In the genomic region with DNA sequence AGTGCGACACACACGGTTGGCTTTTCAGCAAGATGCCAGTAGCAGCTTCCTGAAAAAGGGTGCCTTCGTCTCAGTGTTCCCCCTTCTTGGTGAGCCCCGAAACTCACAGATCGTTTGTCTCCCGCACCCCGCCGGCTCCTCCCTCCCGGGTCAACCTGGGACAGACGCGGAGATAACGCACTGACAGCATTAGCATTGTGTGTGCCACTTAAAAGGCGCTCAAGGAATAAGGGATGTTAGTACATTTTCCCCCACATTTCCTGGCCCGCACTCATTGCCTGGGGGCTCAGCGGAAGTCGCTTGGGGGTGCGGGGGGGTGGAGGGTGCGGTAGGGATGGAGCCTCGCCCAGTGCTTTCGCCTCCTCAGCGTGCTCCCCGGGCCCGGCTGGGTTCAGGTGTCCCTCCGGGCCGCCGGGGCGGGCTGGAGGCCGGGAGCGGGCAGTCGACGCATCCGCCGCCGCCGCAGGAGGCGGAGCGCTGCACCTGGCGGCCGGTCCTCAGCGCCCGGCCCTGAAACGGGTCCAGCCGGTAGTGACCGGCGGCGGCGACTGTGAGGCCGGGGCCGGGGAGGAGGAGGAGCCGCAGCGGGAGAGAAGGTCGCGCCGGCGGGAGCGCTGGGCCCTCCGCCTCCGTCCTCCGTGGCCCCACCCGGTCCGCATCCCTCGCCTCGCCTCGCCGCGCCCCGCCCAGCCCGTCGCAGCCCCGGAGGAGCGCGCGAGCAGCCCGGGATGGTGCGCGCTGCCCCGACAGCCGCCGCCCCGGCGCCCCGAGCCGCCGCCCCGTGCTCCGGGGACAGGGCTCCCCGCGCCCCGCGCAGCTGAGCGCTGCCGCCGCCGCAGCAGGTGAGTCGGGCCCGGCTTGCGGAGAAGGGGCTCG, we compare ENCODE assay signal across 8 cellular contexts. TPM values are rescaled to one million over a fixed set of nuclear protein-coding genes. Genes with fewer than 3 reads are reported as not detected.
A peak's percentile ranks its signal among the peaks of the same experiment; 100 is the strongest.
DNase-seq lines count a peak whose midpoint lies in the region; ATAC-seq and TF ChIP-seq lines count a peak whose summit lies in the region.

MFSD6 (plus strand) TSS at position 694 of the 876 bp plus-strand sequence. CDS start 27,675 bp downstream, outside the sequence.

- H3K36me3 ChIP-seq in Karpas-422 (ENCODE audit: insufficient read depth, low read length): no peaks in the 10 kb centered on the region; the same call in 1 of the 2 replicates
- no peaks in the 10 kb centered on the region for H3K36me3 ChIP-seq in WERI-Rb-1
- H3K36me3 ChIP-seq in breast epithelium: no peaks in the 10 kb centered on the region

- ATAC-seq in GM21717 (IDR thresholded peaks at IDR 0.05; ENCODE audit: unreplicated experiment): peak; percentile 57

- no peaks in the 10 kb centered on the region for H4K20me1 ChIP-seq in Karpas-422 (ENCODE audit: insufficient read depth, low read depth, low read length)

- no peak for TF ChIP-seq POLR2A in breast epithelium (IDR thresholded peaks at IDR 0.05)

- peak within 1 kb of the TSS; percentile 94 for H3K4me2 ChIP-seq in Karpas-422 (ENCODE audit: low read depth, low read length, poor library complexity, severe bottlenecking)

- TF ChIP-seq CTCF in WERI-Rb-1 (IDR thresholded peaks at IDR 0.05; ENCODE audit: low read depth, low read length) (no peak), breast epithelium (IDR thresholded peaks at IDR 0.05) (no peak)

- DNase-seq in EH (ENCODE audit: low read depth): peak; percentile 40
- peak; percentile 77 for DNase-seq in Karpas-422
- DNase-seq in WERI-Rb-1: peak; percentile 49
- DNase-seq in breast epithelium (ENCODE audit: low spot score in 2 of 2): peak; percentile 44 to 64
- DNase-seq in kidney glomerular epithelial cell (lab: John Stamatoyannopoulos, UW): peak; percentile 19
- DNase-seq in stimulated activated CD4-positive, alpha-beta T cell treated with anti-CD3 and anti-CD28 coated beads, Interleukin-1b, Interleukin-23, amount 100 ng/mL, for 1 hour (ENCODE audit: low read depth in 2 of 2): peak; percentile 13 to 31
- DNase-seq in H4 (ENCODE audit: low spot score): no peak

- H3K4me3 ChIP-seq in Karpas-422 (ENCODE audit: low read length) (peak within 1 kb of the TSS; percentile 78), WERI-Rb-1 (ENCODE audit: low read depth, low read length) (peak within 1 kb of the TSS; percentile 70), breast epithelium (peak within 1 kb of the TSS; percentile 80 to 98 (median 85))

- H3K9ac ChIP-seq in Karpas-422 (ENCODE audit: low read length): peak within 1 kb of the TSS; percentile 94

- no peaks in the 10 kb centered on the region for H3K9me3 ChIP-seq in Karpas-422 (ENCODE audit: low read length)
- no peaks in the 10 kb centered on the region for H3K9me3 ChIP-seq in WERI-Rb-1 (ENCODE audit: severe bottlenecking)
- no peaks in the 10 kb centered on the region for H3K9me3 ChIP-seq in breast epithelium

- intact Hi-C loops in breast epithelium (cut with DNase I; ENCODE audit: low total_unique reads): loop anchor here (10.0 kb wide), 1 partner anchor 77 kb away; no protein-coding TSS in a partner anchor

- no peaks in the 10 kb centered on the region for H3K9me2 ChIP-seq in Karpas-422 (replicated peaks; ENCODE audit: insufficient read depth, low read length)

- H3K4me1 ChIP-seq in Karpas-422 (ENCODE audit: low read length) (peaks cover 38% of the 10 kb centered on the region), breast epithelium (peaks cover 0 to 3% of the 10 kb centered on the region in 2 donors)

- peak within 1 kb of the TSS; percentile 84 for H2AFZ ChIP-seq in Karpas-422 (ENCODE audit: low read length)

- peak within 1 kb of the TSS; percentile 75 for H3K27ac ChIP-seq in Karpas-422 (ENCODE audit: low read length)
- peak within 1 kb of the TSS; percentile 66 for H3K27ac ChIP-seq in WERI-Rb-1
- H3K27ac ChIP-seq in breast epithelium: peak within 1 kb of the TSS; percentile 97 to 99

- H3K27me3 ChIP-seq in Karpas-422 (ENCODE audit: low read length) (no peaks in the 10 kb centered on the region), WERI-Rb-1 (ENCODE audit: insufficient read depth, low read depth, severe bottlenecking) (no peaks in the 10 kb centered on the region), breast epithelium (no peaks in the 10 kb centered on the region)

- H3K79me2 ChIP-seq in Karpas-422 (ENCODE audit: low read length): peaks cover 36% of the 10 kb centered on the region

RNA-seq across cellular contexts. Expression of gene MFSD6, which starts in this region (rescaled TPM):
- total RNA-seq in Karpas-422 (2014; rRNA removed; shearing (Covaris generic); ENCODE audit: low replicate concordance): 65.5 and 65.9 TPM in 2 replicates
- total RNA-seq in breast epithelium: 100 to 1,000 TPM in 1 of 3 donors, 10 to 100 TPM in 2; 52.0 to 180 (median 92.4) TPM
- 4.7 and 6.6 TPM in 2 replicates for total RNA-seq in H4 (2014; rRNA removed; shearing (Covaris generic))
